ENCODE assay signal across 8 cellular contexts in genomic region chr1:146386851-146387749, GRCh38.
DNase-seq lines count a peak whose midpoint lies in the region; ATAC-seq lines count a peak whose summit lies in the region.
"Not testable (repeated sequence)": the region's sequence is repeated elsewhere in the genome, so short reads cannot be mapped to it uniquely, and the experiment has no call there.

No MANE protein-coding gene starts in this region.

- H3K79me2 ChIP-seq in trophoblast cell (ENCODE audit: control insufficient read depth, insufficient read depth, low read length, poor library complexity), result not testable (repeated sequence)

- H2BK5ac ChIP-seq in trophoblast cell (ENCODE audit: low read depth, low read length, poor library complexity), result peak overlapping the region; percentile 94

- ATAC-seq in GM18511 (IDR thresholded peaks at IDR 0.05; ENCODE audit: unreplicated experiment), result peak; percentile 97
- peak; percentile 94 for ATAC-seq in HG02943 (IDR thresholded peaks at IDR 0.05; ENCODE audit: low read depth, unreplicated experiment)
- peak; percentile 98 to 99 for ATAC-seq in left cardiac atrium

- H3K4ac ChIP-seq in trophoblast cell (ENCODE audit: low read depth, low read length), result not testable (repeated sequence)

- peak overlapping the region; percentile 67 for H3K4me2 ChIP-seq in trophoblast cell (ENCODE audit: low read length)

- H3K4me3 ChIP-seq in trophoblast cell (ENCODE audit: low read depth, low read length), result not testable (repeated sequence)

- not testable (repeated sequence) for H3K14ac ChIP-seq in trophoblast cell (ENCODE audit: low read length)

- H2AFZ ChIP-seq in trophoblast cell (ENCODE audit: insufficient read depth, low read length, poor library complexity), result not testable (repeated sequence)

- H3K27me3 ChIP-seq in trophoblast cell (ENCODE audit: insufficient read depth, low read length), result not testable (repeated sequence)

- H4K8ac ChIP-seq in trophoblast cell (ENCODE audit: low read depth, low read length), result peak overlapping the region; percentile 73

- intact Hi-C loops in left cardiac atrium (cut with DNase I), result not testable (repeated sequence)

- H2BK12ac ChIP-seq in trophoblast cell (ENCODE audit: low read length), result not testable (repeated sequence)

- not testable (repeated sequence) for H3K79me1 ChIP-seq in trophoblast cell (ENCODE audit: low read length)

- H3K18ac ChIP-seq in trophoblast cell (ENCODE audit: low read length), result not testable (repeated sequence)

- not testable (repeated sequence) for H3K4me1 ChIP-seq in trophoblast cell (ENCODE audit: control insufficient read depth in 1 of 2, insufficient read depth in 2 of 2, low read length in 2 of 2)

- H3K23ac ChIP-seq in trophoblast cell (ENCODE audit: low read length), result not testable (repeated sequence)

- not testable (repeated sequence) for H3K9ac ChIP-seq in trophoblast cell (ENCODE audit: low read length)

- H2BK120ac ChIP-seq in trophoblast cell (ENCODE audit: insufficient read depth, low read length, poor library complexity), result peak overlapping the region; percentile 51

- H3K27ac ChIP-seq in angular gyrus (ENCODE audit: low read depth, low read length) (peak overlapping the region; percentile 93), trophoblast cell (ENCODE audit: low read depth, low read length) (peak overlapping the region; percentile 71)

- H3K9me3 ChIP-seq in trophoblast cell (ENCODE audit: insufficient read depth, low read depth, low read length), result not testable (repeated sequence)

- DNase-seq in 8988T (peak; percentile 11), NCI-H146 treated with DMSO at 0.1 percent for 48 hours (lab: John Stamatoyannopoulos, UW; ENCODE audit: unreplicated experiment) (peak; percentile 65), SW480 (ENCODE audit: low spot score) (peak; percentile 92), left cardiac atrium (peak; percentile 72), trophoblast cell (peak; percentile 48 to 75)

- WGBS in trophoblast cell (ENCODE audit: extremely low coverage, insufficient coverage, insufficient read length), result no CpG with 5 or more reads among the region's 39 CpGs

- peak overlapping the region; percentile 77 for H4K91ac ChIP-seq in trophoblast cell (ENCODE audit: low read depth, low read length)

- H4K12ac ChIP-seq in trophoblast cell (ENCODE audit: low read depth, low read length), result not testable (repeated sequence)

- not testable (repeated sequence) for H3K36me3 ChIP-seq in trophoblast cell (ENCODE audit: control insufficient read depth in 1 of 2, insufficient read depth in 2 of 2, low read length in 2 of 2)

- not testable (repeated sequence) for H2AK5ac ChIP-seq in trophoblast cell (ENCODE audit: low read length)

Comparison
In these comparisons a context has a peak if more than half of its experiments do, and no peak if none do; other contexts are left out.
1. DNase-seq: peak in every context shown above with its lines; median percentile 92 in SW480; 72 in left cardiac atrium; 65 in NCI-H146 treated with DMSO at 0.1 percent for 48 hours; 62 in trophoblast cell; 11 in 8988T.